In genomic region chr12:62760779-62761178, GRCh38 we compare ENCODE assay signal across 10 cellular contexts.
DNase-seq lines count a peak whose midpoint lies in the region; ATAC-seq, FAIRE-seq and TF ChIP-seq lines count a peak whose summit lies in the region.
"Had no signal": no experiment of that assay in that cellular context is flagged by ENCODE, and none has a peak within 500 bp of the region (broad histone marks: within the 10 kb centered on the region; RNA-seq: fewer than 3 reads in every experiment).

No MANE protein-coding gene starts in this region.

- POLR2A ChIA-PET in HEK293T (lab: Yijun Ruan, JAX): no interaction called here

- peaks cover 17% of the 10 kb centered on the region for H3K4me1 Mint-ChIP-seq in activated T-helper 17 cell treated with anti-CD3 and anti-CD28 coated beads, Interleukin-2, amount 50 U/mL, for 72 hours
- H3K4me1 Mint-ChIP-seq in osteocyte (ENCODE audit: unreplicated experiment): peaks cover 58% of the 10 kb centered on the region

- peaks cover 13% of the 10 kb centered on the region for H3K27me3 Mint-ChIP-seq in activated T-helper 17 cell treated with anti-CD3 and anti-CD28 coated beads, Interleukin-2, amount 50 U/mL, for 72 hours
- H3K27me3 Mint-ChIP-seq in osteocyte (ENCODE audit: unreplicated experiment): no peaks in the 10 kb centered on the region

- H3K27me3 ChIP-seq in small intestine (ENCODE audit: control insufficient read depth in 2 of 2, insufficient read depth in 2 of 2, low read length in 2 of 2): no peaks in the 10 kb centered on the region
- H3K27me3 ChIP-seq in breast epithelium: no peaks in the 10 kb centered on the region

- H3K27ac ChIP-seq in small intestine (ENCODE audit: low read depth in 1 of 2, low read length in 1 of 2) (no peak overlapping the region), breast epithelium (no peak overlapping the region)

- DNase-seq in small intestine: peak; percentile 81
- no peak for DNase-seq in 8988T
- DNase-seq in breast epithelium (ENCODE audit: low spot score in 2 of 2): no peak
- DNase-seq in osteocyte (ENCODE audit: extremely low spot score, unreplicated experiment): no peak
- DNase-seq in HEK293T (ENCODE audit: extremely low spot score): no peak

- ATAC-seq in GM19397 (IDR thresholded peaks at IDR 0.05; ENCODE audit: unreplicated experiment) (peak; percentile 88), HG02981 (IDR thresholded peaks at IDR 0.05; ENCODE audit: unreplicated experiment) (peak; percentile 92)
- ATAC-seq in activated T-helper 17 cell treated with anti-CD3 and anti-CD28 coated beads, Interleukin-2, amount 50 U/mL, for 72 hours (replicated peaks): peak; percentile 67

- H3K9me3 Mint-ChIP-seq in activated T-helper 17 cell treated with anti-CD3 and anti-CD28 coated beads, Interleukin-2, amount 50 U/mL, for 72 hours: no peaks in the 10 kb centered on the region
- peaks cover 5% of the 10 kb centered on the region for H3K9me3 Mint-ChIP-seq in osteocyte (ENCODE audit: unreplicated experiment)
- H3K9me3 Mint-ChIP-seq: activated naive CD4-positive, alpha-beta T cell treated with anti-CD3 and anti-CD28 coated beads, Interleukin-2, amount 50 U/mL, for 72 hours had no signal

- WGBS in small intestine, 3 donors: 4 to 37% (median 14%) methylated on average over 2 of the region's 2 CpGs

- CTCF ChIA-PET in HEK293T (lab: Yijun Ruan, JAX): no interaction called here

- no peak overlapping the region for H3K4me3 Mint-ChIP-seq in activated T-helper 17 cell treated with anti-CD3 and anti-CD28 coated beads, Interleukin-2, amount 50 U/mL, for 72 hours
- H3K4me3 Mint-ChIP-seq in osteocyte (ENCODE audit: unreplicated experiment): no peak overlapping the region

- TF ChIP-seq CTCF in breast epithelium (IDR thresholded peaks at IDR 0.05) (no peak), osteocyte (IDR thresholded peaks at IDR 0.05) (no peak)

- H3K4me1 ChIP-seq in small intestine (ENCODE audit: control insufficient read depth in 2 of 2, insufficient read depth in 1 of 2, low read depth in 1 of 2, low read length in 1 of 2): peaks cover 0 to 7% of the 10 kb centered on the region in 2 donors
- H3K4me1 ChIP-seq in breast epithelium: no peaks in the 10 kb centered on the region

- H3K27ac Mint-ChIP-seq in activated T-helper 17 cell treated with anti-CD3 and anti-CD28 coated beads, Interleukin-2, amount 50 U/mL, for 72 hours: no peak overlapping the region
- H3K27ac Mint-ChIP-seq in osteocyte (ENCODE audit: unreplicated experiment): no peak overlapping the region
- H3K27ac Mint-ChIP-seq: activated naive CD4-positive, alpha-beta T cell treated with anti-CD3 and anti-CD28 coated beads, Interleukin-2, amount 50 U/mL, for 72 hours had no signal

- TF ChIP-seq POLR2A in breast epithelium (IDR thresholded peaks at IDR 0.05): no peak

- no peaks in the 10 kb centered on the region for H3K9me3 ChIP-seq in small intestine (ENCODE audit: control insufficient read depth, low read depth)
- no peaks in the 10 kb centered on the region for H3K9me3 ChIP-seq in breast epithelium

- intact Hi-C loops in breast epithelium (cut with DNase I; ENCODE audit: low total_unique reads): no loop called here

- no peak for FAIRE-seq in small intestine (lab: Jason Lieb, UNC)
- FAIRE-seq: H1 had no signal

- H3K36me3 Mint-ChIP-seq in activated T-helper 17 cell treated with anti-CD3 and anti-CD28 coated beads, Interleukin-2, amount 50 U/mL, for 72 hours (ENCODE audit: low read depth): no peaks in the 10 kb centered on the region
- H3K36me3 Mint-ChIP-seq in osteocyte (ENCODE audit: unreplicated experiment): peaks cover 47% of the 10 kb centered on the region
- H3K36me3 Mint-ChIP-seq: activated naive CD4-positive, alpha-beta T cell treated with anti-CD3 and anti-CD28 coated beads, Interleukin-2, amount 50 U/mL, for 72 hours had no signal

- H3K4me3 ChIP-seq in small intestine (ENCODE audit: low read depth in 1 of 2, low read length in 2 of 2): no peak overlapping the region
- no peak overlapping the region for H3K4me3 ChIP-seq in breast epithelium

- H3K36me3 ChIP-seq in small intestine (ENCODE audit: control insufficient read depth in 2 of 2, insufficient read depth in 2 of 2, low read length in 2 of 2): no peaks in the 10 kb centered on the region
- no peaks in the 10 kb centered on the region for H3K36me3 ChIP-seq in breast epithelium

TF ChIP-seq in HEK293T, 16 proteins besides CTCF, POLR2A, EP300 and RAD21:
- TF ChIP-seq FOXM1 (IDR thresholded peaks at IDR 0.05; ENCODE audit: borderline replicate concordance) (no peak), L3MBTL2 (conservative IDR thresholded peaks at IDR 0.05) (no peak), ZNF384 (IDR thresholded peaks at IDR 0.05) (no peak), SUZ12 (IDR thresholded peaks at IDR 0.05) (no peak), FOXK2 (IDR thresholded peaks at IDR 0.05) (no peak), ELF4 (IDR thresholded peaks at IDR 0.05) (no peak), CTBP1 (IDR thresholded peaks at IDR 0.05; ENCODE audit: borderline replicate concordance) (no peak), LEF1 (IDR thresholded peaks at IDR 0.05; ENCODE audit: borderline replicate concordance) (no peak), TARDBP (IDR thresholded peaks at IDR 0.05) (no peak)
TF ChIP-seq in HEK293T: peak in this region for 0.
